Comparison of ENCODE assay signal across 7 cellular contexts in genomic region chr2:190535119-190535439, GRCh38. TPM values are rescaled to one million over a fixed set of nuclear protein-coding genes. Genes with fewer than 3 reads are reported as not detected.
DNase-seq lines count a peak whose midpoint lies in the region; ATAC-seq and TF ChIP-seq lines count a peak whose summit lies in the region.

No MANE protein-coding gene starts in this region.

- H3K27me3 Mint-ChIP-seq in stimulated activated memory B cell treated with anti-CD40 and anti-IgM and Interleukin-4, amounts not matched to agents 10 μg/mL and 1 μg/mL and 100 μg/mL, for 72 hours, result no peaks in the 10 kb centered on the region

- DNase-seq in H7, result no peak
- no peak for DNase-seq in right atrium auricular region (ENCODE audit: low spot score)
- no peak for DNase-seq in islet precursor cell

- H3K4me3 Mint-ChIP-seq in stimulated activated memory B cell treated with anti-CD40 and anti-IgM and Interleukin-4, amounts not matched to agents 10 μg/mL and 1 μg/mL and 100 μg/mL, for 72 hours, result peak overlapping the region; percentile 93

- H3K4me3 ChIP-seq in H7 (ENCODE audit: insufficient read depth, low read depth, low read length) (peak overlapping the region; percentile 65), right atrium auricular region (peak overlapping the region; percentile 55 to 81)

- peaks cover 34% of the 10 kb centered on the region for H3K36me3 Mint-ChIP-seq in stimulated activated memory B cell treated with anti-CD40 and anti-IgM and Interleukin-4, amounts not matched to agents 10 μg/mL and 1 μg/mL and 100 μg/mL, for 72 hours

- H3K4me1 Mint-ChIP-seq in stimulated activated memory B cell treated with anti-CD40 and anti-IgM and Interleukin-4, amounts not matched to agents 10 μg/mL and 1 μg/mL and 100 μg/mL, for 72 hours, result peaks cover 41% of the 10 kb centered on the region

- no peak for ATAC-seq in stimulated activated memory B cell treated with anti-CD40 and anti-IgM and Interleukin-4, amounts not matched to agents 10 μg/mL and 1 μg/mL and 100 μg/mL, for 72 hours
- no peak for ATAC-seq in HG03196 (IDR thresholded peaks at IDR 0.05; ENCODE audit: unreplicated experiment)
- no peak for ATAC-seq in HG03442 (IDR thresholded peaks at IDR 0.05; ENCODE audit: unreplicated experiment)

- peak overlapping the region; percentile 99 for H3K27ac Mint-ChIP-seq in stimulated activated memory B cell treated with anti-CD40 and anti-IgM and Interleukin-4, amounts not matched to agents 10 μg/mL and 1 μg/mL and 100 μg/mL, for 72 hours

- peaks cover 15% of the 10 kb centered on the region for H3K9me3 Mint-ChIP-seq in stimulated activated memory B cell treated with anti-CD40 and anti-IgM and Interleukin-4, amounts not matched to agents 10 μg/mL and 1 μg/mL and 100 μg/mL, for 72 hours

- peaks cover 0 to 42% of the 10 kb centered on the region in 2 donors for H3K4me1 ChIP-seq in right atrium auricular region

- H3K27ac ChIP-seq in VCaP (peak overlapping the region; percentile 84), right atrium auricular region (peak overlapping the region; percentile 97 to 98)

- TF ChIP-seq CTCF in VCaP (conservative IDR thresholded peaks at IDR 0.05), result no peak
- no peak for TF ChIP-seq CTCF in right atrium auricular region (IDR thresholded peaks at IDR 0.05)

- peaks cover 0 to 13% of the 10 kb centered on the region in 2 donors for H3K9me3 ChIP-seq in right atrium auricular region

- H3K27me3 ChIP-seq in H7 (ENCODE audit: control insufficient read depth, insufficient read depth, low read length) (no peaks in the 10 kb centered on the region), right atrium auricular region (no peaks in the 10 kb centered on the region)

- H3K36me3 ChIP-seq in H7 (replicated peaks; ENCODE audit: control insufficient read depth, insufficient read depth, low read length) (no peaks in the 10 kb centered on the region), right atrium auricular region (no peaks in the 10 kb centered on the region)

RNA-seq across cellular contexts. Expression of gene NEMP2, which starts 0.6 kb away (rescaled TPM):
- 2.4 and 2.5 TPM in 2 replicates for total RNA-seq in H7 (2014; rRNA removed; shearing (Covaris generic))
- total RNA-seq in right atrium auricular region, result 1 to 10 TPM; 2.7 to 3.3 TPM
